Comparison of ENCODE assay signal across 19 cellular contexts in genomic region chr13:46663644-46664043, GRCh38.
DNase-seq lines count a peak whose midpoint lies in the region; ATAC-seq, FAIRE-seq and TF ChIP-seq lines count a peak whose summit lies in the region.
"Had no signal": no experiment of that assay in that cellular context is flagged by ENCODE, and none has a peak within 500 bp of the region (broad histone marks: within the 10 kb centered on the region; RNA-seq: fewer than 3 reads in every experiment).

No MANE protein-coding gene starts in this region.

- H3K79me2 ChIP-seq in PC-3 (ENCODE audit: low read length) = peaks cover 10% of the 10 kb centered on the region; the same call in 1 of the 2 replicates

- FAIRE-seq in GM19239 (lab: Jason Lieb, UNC) = peak; percentile 81

- H3K27me3 Mint-ChIP-seq in progenitor cell of endocrine pancreas = no peaks in the 10 kb centered on the region
- H3K27me3 Mint-ChIP-seq: activated CD4-positive, alpha-beta memory T cell treated with anti-CD3 and anti-CD28 coated beads for 36 hours had no signal

- no peak overlapping the region for H3K4me3 Mint-ChIP-seq in progenitor cell of endocrine pancreas (ENCODE audit: low read depth)
- H3K4me3 Mint-ChIP-seq: activated CD4-positive, alpha-beta memory T cell treated with anti-CD3 and anti-CD28 coated beads for 36 hours; immature natural killer cell had no signal

- peaks cover 7% of the 10 kb centered on the region for H3K36me3 Mint-ChIP-seq in progenitor cell of endocrine pancreas (ENCODE audit: insufficient read depth)

- peaks cover 13% of the 10 kb centered on the region for H3K9me3 Mint-ChIP-seq in progenitor cell of endocrine pancreas (ENCODE audit: low read depth)
- H3K9me3 Mint-ChIP-seq: activated CD4-positive, alpha-beta memory T cell treated with anti-CD3 and anti-CD28 coated beads for 36 hours had no signal

- H3K27me3 ChIP-seq in PC-3 (ENCODE audit: low read length) (no peaks in the 10 kb centered on the region), foreskin keratinocyte (no peaks in the 10 kb centered on the region)
- H3K27me3 ChIP-seq: dorsolateral prefrontal cortex, tibial nerve had no signal

- 0 out of 2 replicates have a peak overlapping the region, but pooled peaks have one; percentile 8 for H3K9ac ChIP-seq in PC-3 (ENCODE audit: low read length)

- H3K9me2 ChIP-seq in PC-3 (replicated peaks; ENCODE audit: low read length) = no peaks in the 10 kb centered on the region

- H3K4me3 ChIP-seq in PC-3 (ENCODE audit: low read length) = no peak overlapping the region
- H3K4me3 ChIP-seq: dorsolateral prefrontal cortex, psoas muscle, tibial nerve had no signal

- peak overlapping the region; percentile 88 for H3K27ac Mint-ChIP-seq in progenitor cell of endocrine pancreas
- H3K27ac Mint-ChIP-seq: activated CD4-positive, alpha-beta memory T cell treated with anti-CD3 and anti-CD28 coated beads for 36 hours had no signal

- POLR2A ChIA-PET in PC-3 (lab: Charles Lee; ENCODE audit: unreplicated experiment) = interaction anchor here (0.7 kb wide), 1 partner anchor 21 kb away, joined by 4 read pairs; no protein-coding TSS in a partner anchor

- peaks cover 62% of the 10 kb centered on the region for H3K4me1 Mint-ChIP-seq in progenitor cell of endocrine pancreas (ENCODE audit: low read depth)

- H3K27ac ChIP-seq in PC-3 (ENCODE audit: low read length) (peak overlapping the region; percentile 51), foreskin keratinocyte (no peak overlapping the region)
- H3K27ac ChIP-seq: C4-2B, dorsolateral prefrontal cortex, psoas muscle had no signal

- peak; percentile 50 for ATAC-seq in PC-3
- peak; percentile 32 for ATAC-seq in foreskin keratinocyte
- ATAC-seq in HG03439 (IDR thresholded peaks at IDR 0.05; ENCODE audit: unreplicated experiment) = no peak
- ATAC-seq: psoas muscle had no signal

- CTCF ChIA-PET in PC-3 (lab: Charles Lee) = no interaction called here

- BruUV-seq in PC-3 (replicated peaks; lab: Mats Ljungman, UMichigan) = no TSS peak

- peaks cover 3% of the 10 kb centered on the region for H3F3A ChIP-seq in PC-3 (ENCODE audit: low read length, unreplicated experiment)

- no peaks in the 10 kb centered on the region for H3K36me3 ChIP-seq in PC-3 (ENCODE audit: low read depth, low read length)
- H3K36me3 ChIP-seq: tibial nerve had no signal

- H3K4me1 ChIP-seq in PC-3 (ENCODE audit: insufficient read depth, low read length) = peaks cover 26% of the 10 kb centered on the region
- H3K4me1 ChIP-seq in foreskin keratinocyte = peaks cover 3% of the 10 kb centered on the region

- no peak overlapping the region for H2AFZ ChIP-seq in PC-3 (ENCODE audit: low read length)

- TF ChIP-seq CTCF in PC-3 (conservative IDR thresholded peaks at IDR 0.05; ENCODE audit: low read depth, low read length) (no peak), foreskin keratinocyte (conservative IDR thresholded peaks at IDR 0.05) (no peak), progenitor cell of endocrine pancreas (IDR thresholded peaks at IDR 0.05; ENCODE audit: unreplicated experiment) (no peak)

- no peak overlapping the region for H3K4me2 ChIP-seq in PC-3 (ENCODE audit: low read length)

- no peak for DNase-seq in GM19239 (ENCODE audit: insufficient read length, low spot score)
- DNase-seq in PC-3 = peak; percentile 25
- DNase-seq in foreskin keratinocyte = peak in 1 of 2 donors; percentile 34
- DNase-seq in progenitor cell of endocrine pancreas (ENCODE audit: low spot score, unreplicated experiment) = no peak
- no peak for DNase-seq in NCI-H446 treated with DMSO at 0.1 percent for 48 hours (lab: John Stamatoyannopoulos, UW)
- no peak for DNase-seq in NCI-H1048 (lab: John Stamatoyannopoulos, UW)
- DNase-seq in 8988T = no peak
- DNase-seq: activated CD4-positive, alpha-beta memory T cell treated with anti-CD3 and anti-CD28 coated beads for 36 hours; anterior cingulate cortex; dorsolateral prefrontal cortex; foreskin melanocyte; immature natural killer cell; KBM-7; NCI-H1436; NCI-H524 treated with DMSO at 0.1 percent for 48 hours; psoas muscle had no signal

- H3K9me3 ChIP-seq in PC-3 (ENCODE audit: low read length) = no peaks in the 10 kb centered on the region
- H3K9me3 ChIP-seq: psoas muscle, tibial nerve had no signal

- intact Hi-C loops in PC-3 (cut with micrococcal nuclease) = loop anchor here (10.0 kb wide), 1 partner anchor 109 kb away; the partner anchor contains the start of gene LRCH1

- peaks cover 4% of the 10 kb centered on the region; the same call in 1 of the 2 replicates for H4K20me1 ChIP-seq in PC-3 (ENCODE audit: low read length)
